In the genomic region with DNA sequence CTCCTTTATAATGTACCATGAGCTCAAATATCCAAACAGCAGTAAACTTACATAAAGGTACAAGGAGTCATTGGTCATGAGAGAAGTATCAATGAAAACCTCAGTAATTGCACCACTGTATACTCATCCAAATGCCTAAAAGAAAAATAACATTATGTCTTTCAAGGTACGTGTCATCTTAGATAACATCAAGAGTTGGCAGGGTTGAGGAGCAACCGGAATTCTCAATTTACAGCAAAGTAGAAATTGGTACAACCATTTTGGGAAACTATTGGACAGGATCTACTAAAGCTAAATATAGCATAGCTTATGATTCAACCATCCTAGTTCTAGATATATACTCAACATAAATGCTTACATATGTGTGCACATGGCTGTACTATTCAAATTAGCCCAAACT, we compare ENCODE assay signal across 26 cellular contexts.
A peak's percentile ranks its signal among the peaks of the same experiment; 100 is the strongest.
DNase-seq lines count a peak whose midpoint lies in the region; ATAC-seq, FAIRE-seq and TF ChIP-seq lines count a peak whose summit lies in the region.
"Had no signal": no experiment of that assay in that cellular context is flagged by ENCODE, and none has a peak within 500 bp of the region (broad histone marks: within the 10 kb centered on the region; RNA-seq: fewer than 3 reads in every experiment).

No MANE protein-coding gene starts in this region.

- H3K9me3 ChIP-seq in IMR-90 (ENCODE audit: control insufficient read depth, insufficient read depth, low read length) (no peaks in the 10 kb centered on the region), ascending aorta (no peaks in the 10 kb centered on the region), small intestine (ENCODE audit: control insufficient read depth, low read depth) (no peaks in the 10 kb centered on the region)
- H3K9me3 ChIP-seq: A549; BLaER1 treated with 17β-estradiol and CSF1 and Interleukin-3, amounts not matched to agents 10 nM and 100 nM; Caco-2 had no signal

- H3K9ac ChIP-seq in IMR-90 (ENCODE audit: low read depth, low read length): no peak overlapping the region
- H3K9ac ChIP-seq: BLaER1 treated with 17β-estradiol and CSF1 and Interleukin-3, amounts not matched to agents 10 nM and 100 nM had no signal

- no peak overlapping the region for H3K18ac ChIP-seq in IMR-90 (ENCODE audit: low read depth, low read length)

- no peak overlapping the region for H3K4me2 ChIP-seq in IMR-90 (ENCODE audit: low read depth, low read length)
- H3K4me2 ChIP-seq: A549; BLaER1 treated with 17β-estradiol and CSF1 and Interleukin-3, amounts not matched to agents 10 nM and 100 nM had no signal

- ATAC-seq in IMR-90 (ENCODE audit: low read depth) (no peak), GM21390 (IDR thresholded peaks at IDR 0.05; ENCODE audit: unreplicated experiment) (no peak)
- ATAC-seq: A549; CD8-positive, alpha-beta T cell had no signal

- no peak overlapping the region for H3K23ac ChIP-seq in IMR-90 (ENCODE audit: low read depth, low read length)

- no peaks in the 10 kb centered on the region for H4K20me1 ChIP-seq in IMR-90 (ENCODE audit: insufficient read depth, low read length)
- H4K20me1 ChIP-seq: BLaER1 treated with 17β-estradiol and CSF1 and Interleukin-3, amounts not matched to agents 10 nM and 100 nM had no signal

- no peak overlapping the region for H2BK20ac ChIP-seq in IMR-90 (ENCODE audit: low read depth, low read length)

- H2BK120ac ChIP-seq in IMR-90 (ENCODE audit: low read depth, low read length): no peak overlapping the region

- DNase-seq in DMS153 treated with DMSO at 0.1 percent for 48 hours (lab: John Stamatoyannopoulos, UW; ENCODE audit: unreplicated experiment) (peak; percentile 21), DMS153 (lab: John Stamatoyannopoulos, UW) (no peak), D721Med (ENCODE audit: insufficient read length, low spot score) (no peak), H54 (ENCODE audit: insufficient read length, low spot score) (no peak), IMR-90 (no peak), ascending aorta (ENCODE audit: low spot score in 2 of 2) (no peak), small intestine (no peak)
- DNase-seq: AML-193; Caco-2; Calu3; CD4-positive, alpha-beta T cell; CD8-positive, alpha-beta T cell; DMS 273 treated with DMSO at 0.1 percent for 48 hours; DMS53; DMS79; DND-41; EL; GF-D8 had no signal

- H2AK9ac ChIP-seq in IMR-90 (replicated peaks; ENCODE audit: low read depth, low read length, poor library complexity): no peak overlapping the region

- H3K27ac ChIP-seq in IMR-90 (ENCODE audit: insufficient read depth, low read length) (no peak overlapping the region), ascending aorta (no peak overlapping the region), small intestine (ENCODE audit: low read depth in 1 of 2, low read length in 1 of 2) (no peak overlapping the region)
- H3K27ac ChIP-seq: 22Rv1; A549; BLaER1 treated with 17β-estradiol and CSF1 and Interleukin-3, amounts not matched to agents 10 nM and 100 nM; C4-2B had no signal

- H3K27me3 ChIP-seq in IMR-90 (ENCODE audit: control insufficient read depth, insufficient read depth, low read length): no peaks in the 10 kb centered on the region
- H3K27me3 ChIP-seq in ascending aorta: no peaks in the 10 kb centered on the region
- H3K27me3 ChIP-seq in small intestine (ENCODE audit: control insufficient read depth in 2 of 2, insufficient read depth in 2 of 2, low read length in 2 of 2): no peaks in the 10 kb centered on the region
- H3K27me3 ChIP-seq: BLaER1 treated with 17β-estradiol and CSF1 and Interleukin-3, amounts not matched to agents 10 nM and 100 nM had no signal

- no TSS peak for BruUV-seq in IMR-90 (replicated peaks; lab: Mats Ljungman, UMichigan)

- H2BK5ac ChIP-seq in IMR-90 (ENCODE audit: low read depth, low read length, poor library complexity, severe bottlenecking): no peak overlapping the region

- POLR2A ChIA-PET in IMR-90 (lab: Charles Lee; ENCODE audit: unreplicated experiment): no interaction called here

- H3K36me3 ChIP-seq in IMR-90 (ENCODE audit: control insufficient read depth, insufficient read depth, low read length): no peaks in the 10 kb centered on the region
- no peaks in the 10 kb centered on the region for H3K36me3 ChIP-seq in ascending aorta
- H3K36me3 ChIP-seq in small intestine (ENCODE audit: control insufficient read depth in 2 of 2, insufficient read depth in 2 of 2, low read length in 2 of 2): no peaks in the 10 kb centered on the region
- H3K36me3 ChIP-seq: BLaER1 treated with 17β-estradiol and CSF1 and Interleukin-3, amounts not matched to agents 10 nM and 100 nM had no signal

- 0 out of 2 replicates have a peak overlapping the region, but pooled peaks have one; percentile 3 for H3K14ac ChIP-seq in IMR-90 (replicated peaks; ENCODE audit: low read depth, low read length)

- in situ Hi-C loops in IMR-90 (cut with MboI; ENCODE audit: low sequenced_read_pairs): no loop called here

- no peak for TF ChIP-seq CTCF in D721Med (IDR thresholded peaks at IDR 0.05; ENCODE audit: insufficient read depth, missing control alignments)
- TF ChIP-seq CTCF in IMR-90 (conservative IDR thresholded peaks at IDR 0.05; ENCODE audit: low read depth, low read length): no peak
- TF ChIP-seq CTCF in ascending aorta (IDR thresholded peaks at IDR 0.05): no peak

- CTCF ChIA-PET in IMR-90 (lab: Yijun Ruan, JAX): no interaction called here

- no peak overlapping the region for H4K8ac ChIP-seq in IMR-90 (ENCODE audit: low read depth in 2 of 2, low read length in 2 of 2)

- FAIRE-seq in D721Med (lab: Jason Lieb, UNC) (peak; percentile 25), H54 (lab: Jason Lieb, UNC) (peak; percentile 6), small intestine (lab: Jason Lieb, UNC) (no peak)
- FAIRE-seq: A549, G401.6, GM12891, GM19239 had no signal

- dilution Hi-C loops in IMR-90 (cut with HindIII; ENCODE audit: low sequenced_read_pairs, unreplicated experiment): no loop called here

- H4K5ac ChIP-seq in IMR-90 (ENCODE audit: low read depth, low read length): no peak overlapping the region

- H3K4me1 ChIP-seq in IMR-90 (ENCODE audit: control insufficient read depth, insufficient read depth, low read length): peaks cover 13% of the 10 kb centered on the region
- H3K4me1 ChIP-seq in ascending aorta: peaks cover 0 to 8% of the 10 kb centered on the region in 2 donors
- H3K4me1 ChIP-seq in small intestine (ENCODE audit: control insufficient read depth in 2 of 2, insufficient read depth in 1 of 2, low read depth in 1 of 2, low read length in 1 of 2): no peaks in the 10 kb centered on the region
- H3K4me1 ChIP-seq: A549; BLaER1 treated with 17β-estradiol and CSF1 and Interleukin-3, amounts not matched to agents 10 nM and 100 nM; Caco-2 had no signal

- H3K4me3 ChIP-seq in IMR-90 (ENCODE audit: insufficient read depth, low read depth, low read length) (no peak overlapping the region), ascending aorta (no peak overlapping the region), small intestine (ENCODE audit: low read depth in 1 of 2, low read length in 2 of 2) (no peak overlapping the region)
- H3K4me3 ChIP-seq: A549; BLaER1 treated with 17β-estradiol and CSF1 and Interleukin-3, amounts not matched to agents 10 nM and 100 nM had no signal

- TF ChIP-seq POLR2A in H54 (IDR thresholded peaks at IDR 0.05; ENCODE audit: low read depth, low read length) (no peak), IMR-90 (IDR thresholded peaks at IDR 0.05; ENCODE audit: low read depth, low read length) (no peak)

- peaks cover 0 to 3% of the 10 kb centered on the region in 2 experiments; a peak in 2 of 4 replicates for H3K79me1 ChIP-seq in IMR-90 (ENCODE audit: low read depth in 1 of 2, low read length in 2 of 2)

- no peak overlapping the region for H2BK15ac ChIP-seq in IMR-90 (ENCODE audit: low read depth, low read length)

- no peak overlapping the region for H3K56ac ChIP-seq in IMR-90 (ENCODE audit: extremely low read depth, insufficient read depth, low read length)

- no peak overlapping the region for H3K4ac ChIP-seq in IMR-90 (ENCODE audit: low read depth, low read length)

- peaks cover 8% of the 10 kb centered on the region for H3K9me1 ChIP-seq in IMR-90 (ENCODE audit: insufficient read depth, low read length)

- no peak overlapping the region for H4K91ac ChIP-seq in IMR-90 (ENCODE audit: insufficient read depth, low read depth, low read length)

- TF ChIP-seq RAD21 in IMR-90 (IDR thresholded peaks at IDR 0.05; ENCODE audit: low read length): no peak

- no peak overlapping the region for H2AFZ ChIP-seq in IMR-90 (replicated peaks; ENCODE audit: low read length, poor library complexity)

- no CpG with 5 or more reads among the region's 2 CpGs for WGBS in IMR-90 (ENCODE audit: extremely low coverage in 2 of 2, insufficient read length in 1 of 2), 2 experiments
- 84 to 92% (median 87%) methylated on average over 2 of the region's 2 CpGs for WGBS in small intestine, 3 donors

- no peak overlapping the region for H2AK5ac ChIP-seq in IMR-90 (ENCODE audit: low read depth, low read length)

- intact Hi-C loops in IMR-90 (cut with micrococcal nuclease): no loop called here
- intact Hi-C loops in ascending aorta (cut with DNase I): no loop called here

TF ChIP-seq in IMR-90, 13 proteins besides CTCF, POLR2A, EP300 and RAD21:
- TF ChIP-seq MXI1 (IDR thresholded peaks at IDR 0.05; ENCODE audit: borderline replicate concordance, low read depth, low read length): no peak
- TF ChIP-seq RCOR1 (IDR thresholded peaks at IDR 0.05; ENCODE audit: insufficient replicate concordance, low read length): no peak
- no peak for TF ChIP-seq MAFK (IDR thresholded peaks at IDR 0.05; ENCODE audit: low read depth, low read length)
- TF ChIP-seq, protein P1, sequence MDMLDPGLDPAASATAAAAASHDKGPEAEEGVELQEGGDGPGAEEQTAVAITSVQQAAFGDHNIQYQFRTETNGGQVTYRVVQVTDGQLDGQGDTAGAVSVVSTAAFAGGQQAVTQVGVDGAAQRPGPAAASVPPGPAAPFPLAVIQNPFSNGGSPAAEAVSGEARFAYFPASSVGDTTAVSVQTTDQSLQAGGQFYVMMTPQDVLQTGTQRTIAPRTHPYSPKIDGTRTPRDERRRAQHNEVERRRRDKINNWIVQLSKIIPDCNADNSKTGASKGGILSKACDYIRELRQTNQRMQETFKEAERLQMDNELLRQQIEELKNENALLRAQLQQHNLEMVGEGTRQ (IDR thresholded peaks at IDR 0.05; ENCODE audit: low read depth, low read length): no peak
- TF ChIP-seq, protein P2, sequence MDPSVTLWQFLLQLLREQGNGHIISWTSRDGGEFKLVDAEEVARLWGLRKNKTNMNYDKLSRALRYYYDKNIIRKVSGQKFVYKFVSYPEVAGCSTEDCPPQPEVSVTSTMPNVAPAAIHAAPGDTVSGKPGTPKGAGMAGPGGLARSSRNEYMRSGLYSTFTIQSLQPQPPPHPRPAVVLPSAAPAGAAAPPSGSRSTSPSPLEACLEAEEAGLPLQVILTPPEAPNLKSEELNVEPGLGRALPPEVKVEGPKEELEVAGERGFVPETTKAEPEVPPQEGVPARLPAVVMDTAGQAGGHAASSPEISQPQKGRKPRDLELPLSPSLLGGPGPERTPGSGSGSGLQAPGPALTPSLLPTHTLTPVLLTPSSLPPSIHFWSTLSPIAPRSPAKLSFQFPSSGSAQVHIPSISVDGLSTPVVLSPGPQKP (IDR thresholded peaks at IDR 0.05; ENCODE audit: borderline replicate concordance, low read depth, low read length): no peak
